Comparison of ENCODE assay signal across 27 cellular contexts in genomic region chr9:20466328-20467008, GRCh38.
"Had no signal": no experiment of that assay in that cellular context is flagged by ENCODE, and none has a peak within 500 bp of the region (broad histone marks: within the 10 kb centered on the region; RNA-seq: fewer than 3 reads in every experiment).

No MANE protein-coding gene starts in this region.

- H2AFZ ChIP-seq: hepatocyte, neural progenitor cell, parathyroid adenoma had no signal

- H3K4me1 ChIP-seq: foreskin keratinocyte, parathyroid adenoma, prostate gland, right atrium auricular region, vagina had no signal

- H3K27me3 ChIP-seq: esophagus muscularis mucosa, foreskin keratinocyte, gastroesophageal sphincter, heart left ventricle, hepatocyte, neural progenitor cell, right atrium auricular region, stomach, thyroid gland, vagina had no signal

- H3K79me2 ChIP-seq: parathyroid adenoma had no signal

- DNase-seq: effector CD8-positive, alpha-beta T cell; foreskin keratinocyte; heart left ventricle; kidney; mucosa of descending colon; naive B cell; stimulated activated CD4-positive, alpha-beta T cell treated with anti-CD3 and anti-CD28 coated beads, Interleukin-12 subunit alpha, Interleukin-12 subunit beta, amount 100 ng/mL, for 4 hours; stimulated activated CD4-positive, alpha-beta T cell treated with anti-CD3 and anti-CD28 coated beads, Interleukin-1b, Interleukin-23, amount 100 ng/mL, for 48 hours; stimulated activated CD4-positive, alpha-beta T cell treated with anti-CD3 and anti-CD28 coated beads, Interleukin-4, amount 100 ng/mL, for 1 hour; stimulated activated naive CD4-positive, alpha-beta T cell treated with Interleukin-2 at 50 U/mL for 16 hours; stomach; thyroid gland; trophoblast cell had no signal

- H3K4me2 ChIP-seq: hepatocyte, neural progenitor cell, smooth muscle cell had no signal

- H3K36me3 ChIP-seq: esophagus muscularis mucosa, gastroesophageal sphincter, heart left ventricle, neural progenitor cell, prostate gland, right atrium auricular region, stomach, thyroid gland, vagina had no signal

- ATAC-seq: foreskin keratinocyte; gastroesophageal sphincter; heart left ventricle; left lobe of liver; mucosa of descending colon; natural killer cell treated with Interleukin-12 subunit alpha and Interleukin-12 subunit beta and Interleukin-15 and Interleukin-18, amount 100 ng/mL, for 72 hours; sciatic nerve; stimulated activated effector memory CD8-positive, alpha-beta T cell treated with anti-CD3 and anti-CD28 coated beads, Interleukin-12 subunit alpha, Interleukin-12 subunit beta, amount 100 ng/mL, for 72 hours had no signal

- H3K27ac ChIP-seq: esophagus muscularis mucosa, foreskin keratinocyte, gastroesophageal sphincter, heart left ventricle, hepatocyte, neural progenitor cell, parathyroid adenoma, prostate gland, right atrium auricular region, stomach, thyroid gland, vagina had no signal

- H3K9ac ChIP-seq: neural progenitor cell, parathyroid adenoma had no signal

- H3K9me3 ChIP-seq: esophagus muscularis mucosa, gastroesophageal sphincter, heart left ventricle, mucosa of descending colon, prostate gland, right atrium auricular region, stomach, thyroid gland, vagina had no signal

- H3K4me3 ChIP-seq: esophagus muscularis mucosa, gastroesophageal sphincter, heart left ventricle, hepatocyte, lung, mucosa of descending colon, neural progenitor cell, prostate gland, right atrium auricular region, smooth muscle cell, stomach, thyroid gland, vagina had no signal
